23 cellular contexts compared by ENCODE assay signal in genomic region chr21:40936151-40936550, GRCh38.
"Had no signal": no experiment of that assay in that cellular context is flagged by ENCODE, and none has a peak within 500 bp of the region (broad histone marks: within the 10 kb centered on the region; RNA-seq: fewer than 3 reads in every experiment).

No MANE protein-coding gene starts in this region.

- H3K4me1 ChIP-seq: ascending aorta, body of pancreas had no signal

- H3K9me3 ChIP-seq: ascending aorta, body of pancreas had no signal

- DNase-seq: activated CD4-positive, alpha-beta T cell treated with anti-CD3 and anti-CD28 coated beads for 48 hours; activated CD4-positive, alpha-beta T cell treated with anti-CD3 and anti-CD28 coated beads, Interleukin-2, amount 50 U/mL, for 4 hours; activated CD4-positive, CD25-positive, alpha-beta regulatory T cell treated with anti-CD3 and anti-CD28 coated beads, Interleukin-2, amount 50 U/mL, for 72 hours; activated CD8-positive, alpha-beta memory T cell treated with anti-CD3 and anti-CD28 coated beads, Interleukin-2, amount 50 U/mL, for 48 hours; activated CD8-positive, alpha-beta T cell treated with anti-CD3 and anti-CD28 coated beads, Interleukin-2, amount 10 ng/mL, durations not matched to agents 7 days and 5 days; activated T-cell treated with anti-CD3 and anti-CD28 coated beads, Interleukin-2, amount 50 U/mL, for 1 hour; IMR-90; Kasumi-1; KBM-7; NCI-H1092; NCI-H1417; NCI-H2029; NCI-H2107; NCI-H510A treated with DMSO at 0.1 percent for 48 hours; NCI-H69; NK-92 treated with Interleukin-12 subunit alpha and Interleukin-12 subunit beta, amount 100 ng/mL, for 24 hours; OCI-M1; RPMI8226; SHP77 treated with DMSO at 0.1 percent for 48 hours had no signal

- H3K27me3 ChIP-seq: ascending aorta, body of pancreas had no signal

- ATAC-seq: activated CD8-positive, alpha-beta T cell treated with anti-CD3 and anti-CD28 coated beads, Interleukin-2, amount 10 ng/mL, durations not matched to agents 7 days and 5 days; Panc1; WTC11 had no signal

- H3K27ac ChIP-seq: ascending aorta, body of pancreas had no signal

- H3K36me3 ChIP-seq: ascending aorta had no signal

- H3K4me3 ChIP-seq: ascending aorta, body of pancreas had no signal
